Comparison of ENCODE assay signal across 19 cellular contexts in genomic region chr18:41146301-41146700, GRCh38.
DNase-seq lines count a peak whose midpoint lies in the region; ATAC-seq and TF ChIP-seq lines count a peak whose summit lies in the region.
"Had no signal": no experiment of that assay in that cellular context is flagged by ENCODE, and none has a peak within 500 bp of the region (broad histone marks: within the 10 kb centered on the region; RNA-seq: fewer than 3 reads in every experiment).

No MANE protein-coding gene starts in this region.

- H3K27me3 Mint-ChIP-seq in chondrocyte (ENCODE audit: low read depth) (no peaks in the 10 kb centered on the region), neural progenitor cell (ENCODE audit: insufficient read depth, low read depth) (no peaks in the 10 kb centered on the region)
- H3K27me3 Mint-ChIP-seq: activated CD4-positive, alpha-beta memory T cell treated with anti-CD3 and anti-CD28 coated beads, Interleukin-2, amount 10 ng/mL, durations not matched to agents 7 days and 5 days; activated naive CD8-positive, alpha-beta T cell treated with anti-CD3 and anti-CD28 coated beads, Interleukin-2, amount 50 U/mL, for 24 hours had no signal

- H3K4me2 ChIP-seq in neural progenitor cell, result peak overlapping the region; percentile 46

- no peaks in the 10 kb centered on the region for H3K36me3 Mint-ChIP-seq in chondrocyte (ENCODE audit: low read depth)
- no peaks in the 10 kb centered on the region for H3K36me3 Mint-ChIP-seq in neural progenitor cell
- H3K36me3 Mint-ChIP-seq: brain had no signal

- H3K4me3 ChIP-seq in neural progenitor cell, result no peak overlapping the region
- H3K4me3 ChIP-seq in esophagus squamous epithelium, result no peak overlapping the region
- H3K4me3 ChIP-seq: right atrium auricular region had no signal

- TF ChIP-seq CTCF in chondrocyte (IDR thresholded peaks at IDR 0.05), result no peak
- peak; percentile 4 for TF ChIP-seq CTCF in neural progenitor cell (IDR thresholded peaks at IDR 0.05)
- no peak for TF ChIP-seq CTCF in esophagus squamous epithelium (IDR thresholded peaks at IDR 0.05)

- peaks cover 7% of the 10 kb centered on the region for H3F3A ChIP-seq in neural progenitor cell (ENCODE audit: low read depth)

- H3K4me1 ChIP-seq in neural progenitor cell, result peaks cover 28% of the 10 kb centered on the region
- H3K4me1 ChIP-seq in esophagus squamous epithelium, result no peaks in the 10 kb centered on the region
- H3K4me1 ChIP-seq: Caco-2, right atrium auricular region had no signal

- WGBS in esophagus squamous epithelium, 2 donors, result 37 to 50% methylated on average over 1 of the region's 1 CpG

- H3K4me1 Mint-ChIP-seq in chondrocyte (ENCODE audit: low read depth), result peaks cover 44% of the 10 kb centered on the region
- H3K4me1 Mint-ChIP-seq in neural progenitor cell, result peaks cover 16% of the 10 kb centered on the region
- H3K4me1 Mint-ChIP-seq: activated CD4-positive, alpha-beta memory T cell treated with anti-CD3 and anti-CD28 coated beads, Interleukin-2, amount 10 ng/mL, durations not matched to agents 7 days and 5 days; activated naive CD8-positive, alpha-beta T cell treated with anti-CD3 and anti-CD28 coated beads, Interleukin-2, amount 50 U/mL, for 24 hours had no signal

- no peak overlapping the region for H3K27ac ChIP-seq in neural progenitor cell
- H3K27ac ChIP-seq in esophagus squamous epithelium, result no peak overlapping the region
- H3K27ac ChIP-seq: right atrium auricular region had no signal

- H3K9me3 ChIP-seq in neural progenitor cell (ENCODE audit: low read depth), result no peaks in the 10 kb centered on the region
- H3K9me3 ChIP-seq in esophagus squamous epithelium, result no peaks in the 10 kb centered on the region
- H3K9me3 ChIP-seq: Caco-2, right atrium auricular region had no signal

- intact Hi-C loops in esophagus squamous epithelium (cut with DNase I), result no loop called here

- DNase-seq in NCI-H1105 treated with DMSO at 0.1 percent for 48 hours (lab: John Stamatoyannopoulos, UW) (peak; percentile 61), NCI-H2227 (lab: John Stamatoyannopoulos, UW; ENCODE audit: unreplicated experiment) (peak; percentile 39), chondrocyte (ENCODE audit: low spot score) (no peak), neural progenitor cell (ENCODE audit: low spot score) (peak; percentile 48), foreskin melanocyte (no peak), AG08395 (ENCODE audit: low spot score) (no peak), esophagus squamous epithelium (lab: John Stamatoyannopoulos, UW) (no peak)
- DNase-seq: activated CD4-positive, alpha-beta memory T cell treated with anti-CD3 and anti-CD28 coated beads, Interleukin-2, amount 10 ng/mL, durations not matched to agents 7 days and 5 days; activated effector memory CD4-positive, alpha-beta T cell treated with anti-CD3 and anti-CD28 coated beads, Interleukin-2, amount 50 U/mL, for 16 hours; activated naive CD8-positive, alpha-beta T cell treated with anti-CD3 and anti-CD28 coated beads, Interleukin-2, amount 50 U/mL, for 24 hours; activated T-cell treated with anti-CD3 and anti-CD28 coated beads for 4 hours; Caco-2; effector CD8-positive, alpha-beta T cell; NCI-H1694 treated with DMSO at 0.1 percent for 48 hours; NCI-H446 treated with DMSO at 0.1 percent for 48 hours; T1000 had no signal

- no peaks in the 10 kb centered on the region for H4K20me1 ChIP-seq in neural progenitor cell (ENCODE audit: low read depth)

- no peaks in the 10 kb centered on the region for H3K27me3 ChIP-seq in neural progenitor cell
- no peaks in the 10 kb centered on the region for H3K27me3 ChIP-seq in esophagus squamous epithelium
- H3K27me3 ChIP-seq: right atrium auricular region had no signal

- no peaks in the 10 kb centered on the region for H3K79me2 ChIP-seq in neural progenitor cell (ENCODE audit: low read depth)

- H3K36me3 ChIP-seq in neural progenitor cell (no peaks in the 10 kb centered on the region), esophagus squamous epithelium (no peaks in the 10 kb centered on the region)
- H3K36me3 ChIP-seq: right atrium auricular region had no signal

- H3K4me3 Mint-ChIP-seq in chondrocyte (ENCODE audit: unreplicated experiment) (no peak overlapping the region), neural progenitor cell (no peak overlapping the region)
- H3K4me3 Mint-ChIP-seq: activated CD4-positive, alpha-beta memory T cell treated with anti-CD3 and anti-CD28 coated beads, Interleukin-2, amount 10 ng/mL, durations not matched to agents 7 days and 5 days; activated naive CD8-positive, alpha-beta T cell treated with anti-CD3 and anti-CD28 coated beads, Interleukin-2, amount 50 U/mL, for 24 hours; brain had no signal

- ATAC-seq in HG03457 (IDR thresholded peaks at IDR 0.05; ENCODE audit: unreplicated experiment), result no peak
- ATAC-seq: activated naive CD8-positive, alpha-beta T cell treated with anti-CD3 and anti-CD28 coated beads, Interleukin-2, amount 50 U/mL, for 24 hours had no signal

- H3K27ac Mint-ChIP-seq in chondrocyte (ENCODE audit: unreplicated experiment), result peak overlapping the region; percentile 38
- no peak overlapping the region for H3K27ac Mint-ChIP-seq in neural progenitor cell
- H3K27ac Mint-ChIP-seq: activated CD4-positive, alpha-beta memory T cell treated with anti-CD3 and anti-CD28 coated beads, Interleukin-2, amount 10 ng/mL, durations not matched to agents 7 days and 5 days; activated naive CD8-positive, alpha-beta T cell treated with anti-CD3 and anti-CD28 coated beads, Interleukin-2, amount 50 U/mL, for 24 hours had no signal

- H3K9ac ChIP-seq in neural progenitor cell, result no peak overlapping the region

- no peak for TF ChIP-seq POLR2A in esophagus squamous epithelium (IDR thresholded peaks at IDR 0.05)

- H2AFZ ChIP-seq in neural progenitor cell (replicated peaks), result no peak overlapping the region

- H3K9me3 Mint-ChIP-seq in chondrocyte (ENCODE audit: low read depth) (no peaks in the 10 kb centered on the region), neural progenitor cell (no peaks in the 10 kb centered on the region)
- H3K9me3 Mint-ChIP-seq: brain had no signal

Comparison
In these comparisons a context has a peak if more than half of its experiments do, and no peak if none do; other contexts are left out.
1. DNase-seq: peak in NCI-H1105 treated with DMSO at 0.1 percent for 48 hours (single experiment), NCI-H2227 (single experiment) and neural progenitor cell (single experiment); none in chondrocyte (single experiment), foreskin melanocyte (single experiment), AG08395 (single experiment) and esophagus squamous epithelium (single experiment).